ENCODE assay signal across 18 cellular contexts in genomic region chr18:79742076-79742475, GRCh38. TPM values are rescaled to one million over a fixed set of nuclear protein-coding genes. Genes with fewer than 3 reads are reported as not detected.
A peak's percentile ranks its signal among the peaks of the same experiment; 100 is the strongest.
DNase-seq lines count a peak whose midpoint lies in the region; ATAC-seq and TF ChIP-seq lines count a peak whose summit lies in the region.
"Had no signal": no experiment of that assay in that cellular context is flagged by ENCODE, and none has a peak within 500 bp of the region (broad histone marks: within the 10 kb centered on the region; RNA-seq: fewer than 3 reads in every experiment).

No MANE protein-coding gene starts in this region.

- H3K36me3 Mint-ChIP-seq in endothelial cell (ENCODE audit: low read depth, unreplicated experiment) = peaks cover 42% of the 10 kb centered on the region
- H3K36me3 Mint-ChIP-seq in stimulated activated effector memory CD8-positive, alpha-beta T cell treated with anti-CD3 and anti-CD28 coated beads, Interleukin-12 subunit alpha, Interleukin-12 subunit beta, amount 100 ng/mL, for 72 hours = peaks cover 85% of the 10 kb centered on the region

- H3K9me3 Mint-ChIP-seq in endothelial cell (ENCODE audit: unreplicated experiment) = no peaks in the 10 kb centered on the region
- peaks cover 3% of the 10 kb centered on the region for H3K9me3 Mint-ChIP-seq in stimulated activated effector memory CD8-positive, alpha-beta T cell treated with anti-CD3 and anti-CD28 coated beads, Interleukin-12 subunit alpha, Interleukin-12 subunit beta, amount 100 ng/mL, for 72 hours
- H3K9me3 Mint-ChIP-seq: GM23338 had no signal

- H3K4me1 ChIP-seq in DND-41 (ENCODE audit: insufficient read depth, low read length) (no peaks in the 10 kb centered on the region), transverse colon (no peaks in the 10 kb centered on the region)

- no peak overlapping the region for H3K27ac ChIP-seq in DND-41 (ENCODE audit: low read length)
- H3K27ac ChIP-seq in transverse colon = no peak overlapping the region

- no peak overlapping the region for H2AFZ ChIP-seq in DND-41 (ENCODE audit: low read depth, low read length)
- H2AFZ ChIP-seq: GM23338 had no signal

- TF ChIP-seq CTCF in DND-41 (IDR thresholded peaks at IDR 0.05; ENCODE audit: borderline replicate concordance, extremely low read depth, low read length, poor library complexity, severe bottlenecking) = no peak
- no peak for TF ChIP-seq CTCF in endothelial cell (IDR thresholded peaks at IDR 0.05; ENCODE audit: unreplicated experiment)
- no peak for TF ChIP-seq CTCF in transverse colon (IDR thresholded peaks at IDR 0.05)

- no peak for TF ChIP-seq EP300 in transverse colon (IDR thresholded peaks at IDR 0.05; ENCODE audit: low read depth)

- intact Hi-C loops in transverse colon (cut with DNase I; ENCODE audit: low total_unique reads) = no loop called here

- H3K9me3 ChIP-seq in DND-41 (ENCODE audit: insufficient read depth, low read length, severe bottlenecking) (no peaks in the 10 kb centered on the region), transverse colon (no peaks in the 10 kb centered on the region)

- peaks cover 7% of the 10 kb centered on the region for H3K27me3 Mint-ChIP-seq in endothelial cell (ENCODE audit: unreplicated experiment)
- H3K27me3 Mint-ChIP-seq: CD8-positive, alpha-beta memory T cell had no signal

- TF ChIP-seq POLR2A in transverse colon (IDR thresholded peaks at IDR 0.05) = no peak

- peak overlapping the region; percentile 42 for H3K4me3 Mint-ChIP-seq in endothelial cell (ENCODE audit: unreplicated experiment)
- no peak overlapping the region for H3K4me3 Mint-ChIP-seq in stimulated activated effector memory CD8-positive, alpha-beta T cell treated with anti-CD3 and anti-CD28 coated beads, Interleukin-12 subunit alpha, Interleukin-12 subunit beta, amount 100 ng/mL, for 72 hours
- H3K4me3 Mint-ChIP-seq: GM23338 had no signal

- H3K9ac ChIP-seq in DND-41 (ENCODE audit: low read depth, low read length) = no peak overlapping the region

- ATAC-seq in DND-41 (ENCODE audit: insufficient read depth, low read depth) = peak; percentile 45; the same call in 2 of the 3 replicates
- ATAC-seq in stimulated activated effector memory CD8-positive, alpha-beta T cell treated with anti-CD3 and anti-CD28 coated beads, Interleukin-12 subunit alpha, Interleukin-12 subunit beta, amount 100 ng/mL, for 72 hours = no peak
- ATAC-seq: GM23338 had no signal

- peaks cover 28% of the 10 kb centered on the region for H4K20me1 ChIP-seq in DND-41 (ENCODE audit: insufficient read depth, low read length)

- H3K79me2 ChIP-seq in DND-41 (ENCODE audit: insufficient read depth, low read length) = 0 out of 2 replicates have a peak, but pooled peaks cover 2% of the 10 kb centered on the region

- H3K27me3 ChIP-seq in DND-41 (ENCODE audit: insufficient read depth, low read length, poor library complexity) (no peaks in the 10 kb centered on the region), transverse colon (no peaks in the 10 kb centered on the region)

- peak; percentile 45 for DNase-seq in activated effector memory CD4-positive, alpha-beta T cell treated with anti-CD3 and anti-CD28 coated beads, Interleukin-2, amount 50 U/mL, for 16 hours
- no peak for DNase-seq in activated effector memory CD4-positive, alpha-beta T cell treated with Interleukin-2 at 50 U/mL for 16 hours
- DNase-seq in DND-41 (no peak), endothelial cell (ENCODE audit: low spot score) (no peak), DMS79 treated with DMSO at 0.1 percent for 48 hours (lab: John Stamatoyannopoulos, UW) (no peak), transverse colon (no peak), dermis blood vessel endothelial cell (no peak)
- DNase-seq in stimulated activated effector memory CD8-positive, alpha-beta T cell treated with anti-CD3 and anti-CD28 coated beads, Interleukin-12 subunit alpha, Interleukin-12 subunit beta, amount 100 ng/mL, for 72 hours (ENCODE audit: low spot score in 2 of 2) = no peak
- DNase-seq: DMS79, KBM-7, MV-4-11, NCI-H1417, NCI-H1930, NCI-H748 treated with DMSO at 0.1 percent for 48 hours, RPMI8226 had no signal

- peaks cover 77% of the 10 kb centered on the region for H3K36me3 ChIP-seq in DND-41 (ENCODE audit: insufficient read depth, low read length)
- H3K36me3 ChIP-seq in transverse colon = peaks cover 0 to 34% (median 11%) of the 10 kb centered on the region in 4 donors

- in situ Hi-C loops in transverse colon (cut with MboI; ENCODE audit: low pct_ligation_motif_present in 1 of 4, low pct_unique_long_range_greater_than_20kb in 1 of 4, low sequenced_read_pairs in 3 of 4) = no loop called here

- WGBS in transverse colon (ENCODE audit: low coverage in 1 of 2), 2 donors = 92 to 100% methylated on average over 1 to 4 of the region's 4 CpGs

- H3K4me2 ChIP-seq in DND-41 (ENCODE audit: insufficient read depth, low read length) = no peak overlapping the region
- H3K4me2 ChIP-seq: GM23338 had no signal

- H3K27ac Mint-ChIP-seq in endothelial cell (ENCODE audit: unreplicated experiment) = no peak overlapping the region
- peak overlapping the region; percentile 82 for H3K27ac Mint-ChIP-seq in stimulated activated effector memory CD8-positive, alpha-beta T cell treated with anti-CD3 and anti-CD28 coated beads, Interleukin-12 subunit alpha, Interleukin-12 subunit beta, amount 100 ng/mL, for 72 hours
- H3K27ac Mint-ChIP-seq: GM23338 had no signal

- peaks cover 24% of the 10 kb centered on the region for H3K4me1 Mint-ChIP-seq in endothelial cell (ENCODE audit: unreplicated experiment)
- peaks cover 10% of the 10 kb centered on the region for H3K4me1 Mint-ChIP-seq in stimulated activated effector memory CD8-positive, alpha-beta T cell treated with anti-CD3 and anti-CD28 coated beads, Interleukin-12 subunit alpha, Interleukin-12 subunit beta, amount 100 ng/mL, for 72 hours
- H3K4me1 Mint-ChIP-seq: GM23338 had no signal

- no peak overlapping the region for H3K4me3 ChIP-seq in DND-41 (ENCODE audit: low read depth in 1 of 2, low read length in 2 of 2)
- no peak overlapping the region for H3K4me3 ChIP-seq in transverse colon
- H3K4me3 ChIP-seq: GM23338 had no signal

RNA-seq across cellular contexts. Expression of gene KCNG2, which starts 55.7 kb away (rescaled TPM):
- total RNA-seq in endothelial cell (ENCODE audit: unreplicated experiment) (0.56 TPM), transverse colon (1 to 10 TPM in 1 of 4 donors, under 1 TPM in 1, not detected in 2; 0.41 to 6.7 TPM), dermis blood vessel endothelial cell (0.51 and 0.93 TPM in 2 replicates)
- total RNA-seq: A172; CD8-positive, alpha-beta memory T cell had no signal
